In genomic region chr19:18373407-18373891, GRCh38 we compare ENCODE assay signal across 10 cellular contexts. TPM values are rescaled to one million over a fixed set of nuclear protein-coding genes. Genes with fewer than 3 reads are reported as not detected.
DNase-seq lines count a peak whose midpoint lies in the region; ATAC-seq and TF ChIP-seq lines count a peak whose summit lies in the region.
"Had no signal": no experiment of that assay in that cellular context is flagged by ENCODE, and none has a peak within 500 bp of the region (broad histone marks: within the 10 kb centered on the region; RNA-seq: fewer than 3 reads in every experiment).

No MANE protein-coding gene starts in this region.

- H3K9me3 Mint-ChIP-seq in activated CD8-positive, alpha-beta T cell treated with anti-CD3 and anti-CD28 coated beads for 36 hours = no peaks in the 10 kb centered on the region

- no peaks in the 10 kb centered on the region for H3K9me3 ChIP-seq in HUES48 (ENCODE audit: control insufficient read depth, insufficient read depth, low read length)
- no peaks in the 10 kb centered on the region for H3K9me3 ChIP-seq in iPS-20b (ENCODE audit: insufficient read depth, low read depth, low read length)
- no peaks in the 10 kb centered on the region for H3K9me3 ChIP-seq in spleen

- no peaks in the 10 kb centered on the region for H3K36me3 ChIP-seq in HUES48 (ENCODE audit: control insufficient read depth, insufficient read depth, low read length)
- H3K36me3 ChIP-seq in iPS-20b (ENCODE audit: insufficient read depth, low read depth, low read length) = no peaks in the 10 kb centered on the region
- peaks cover 0 to 15% (median 0%) of the 10 kb centered on the region in 6 donors for H3K36me3 ChIP-seq in spleen

- H3K4me3 ChIP-seq in HUES48 (ENCODE audit: low read depth, low read length) = no peak overlapping the region
- no peak overlapping the region for H3K4me3 ChIP-seq in iPS-20b (ENCODE audit: low read length)
- peak overlapping the region in 1 of 8 donors; percentile 44 for H3K4me3 ChIP-seq in spleen

- DNase-seq in activated CD8-positive, alpha-beta T cell treated with anti-CD3 and anti-CD28 coated beads for 36 hours = no peak
- no peak for DNase-seq in spleen
- DNase-seq in AG08396 (ENCODE audit: low spot score) = no peak
- DNase-seq in activated CD4-positive, CD25-positive, alpha-beta regulatory T cell (lab: John Stamatoyannopoulos, UW) = no peak
- DNase-seq in NCI-H345 (lab: John Stamatoyannopoulos, UW) = no peak
- DNase-seq in SKM-1 treated with dmso at 0.1 percent for 144 hours (lab: John Stamatoyannopoulos, UW; ENCODE audit: unreplicated experiment) = no peak

- TF ChIP-seq CTCF in activated CD8-positive, alpha-beta T cell treated with anti-CD3 and anti-CD28 coated beads for 36 hours (IDR thresholded peaks at IDR 0.05) = no peak
- no peak for TF ChIP-seq CTCF in spleen (IDR thresholded peaks at IDR 0.05 in 8 of 11, conservative IDR thresholded peaks at IDR 0.05 in 3 of 11)

- H3K9ac ChIP-seq in HUES48 (ENCODE audit: low read depth, low read length) (peak overlapping the region; percentile 17; the same call in 1 of the 2 replicates), iPS-20b (ENCODE audit: low read depth, low read length) (peak overlapping the region; percentile 61; the same call in 1 of the 2 replicates)

- intact Hi-C loops in activated CD8-positive, alpha-beta T cell treated with anti-CD3 and anti-CD28 coated beads for 36 hours (cut with micrococcal nuclease) = no loop called here
- intact Hi-C loops in spleen (cut with DNase I; ENCODE audit: low total_unique reads) = no loop called here

- H3K36me3 Mint-ChIP-seq in activated CD8-positive, alpha-beta T cell treated with anti-CD3 and anti-CD28 coated beads for 36 hours (ENCODE audit: low read depth) = no peaks in the 10 kb centered on the region

- no peaks in the 10 kb centered on the region for H3K27me3 Mint-ChIP-seq in activated CD8-positive, alpha-beta T cell treated with anti-CD3 and anti-CD28 coated beads for 36 hours

- H3K27ac ChIP-seq in HUES48 (ENCODE audit: low read depth, low read length) (peak overlapping the region; percentile 97), iPS-20b (ENCODE audit: low read length) (peak overlapping the region; percentile 82), spleen (peak overlapping the region; percentile 67 to 88 (median 85))

- no peak for TF ChIP-seq POLR2A in spleen (IDR thresholded peaks at IDR 0.05)

- CTCF ChIA-PET in activated CD8-positive, alpha-beta T cell treated with anti-CD3 and anti-CD28 coated beads for 36 hours (lab: Charles Lee) = interaction anchor here (1.4 kb wide), 2 partner anchors 13 to 15 kb away, joined by 3 to 10 read pairs; partner anchors contain the start of gene GDF15

- H3K4me1 ChIP-seq in HUES48 (ENCODE audit: control insufficient read depth, insufficient read depth, low read length) (peaks cover 14% of the 10 kb centered on the region), iPS-20b (ENCODE audit: insufficient read depth, low read length) (peaks cover 17% of the 10 kb centered on the region; the same call in 1 of the 2 replicates), spleen (peaks cover 17 to 51% (median 28%) of the 10 kb centered on the region in 6 donors)

- H3K27me3 ChIP-seq in HUES48 (ENCODE audit: control insufficient read depth, insufficient read depth, low read length) (no peaks in the 10 kb centered on the region), iPS-20b (ENCODE audit: insufficient read depth, low read length) (no peaks in the 10 kb centered on the region), spleen (replicated peaks in 1 of 7) (no peaks in the 10 kb centered on the region)

- POLR2A ChIA-PET in activated CD8-positive, alpha-beta T cell treated with anti-CD3 and anti-CD28 coated beads for 36 hours (lab: Charles Lee) = no interaction called here

- H3K4me3 Mint-ChIP-seq in activated CD8-positive, alpha-beta T cell treated with anti-CD3 and anti-CD28 coated beads for 36 hours = no peak overlapping the region

- peaks cover 10% of the 10 kb centered on the region for H3K4me1 Mint-ChIP-seq in activated CD8-positive, alpha-beta T cell treated with anti-CD3 and anti-CD28 coated beads for 36 hours (ENCODE audit: low read depth)

- peak overlapping the region; percentile 77 for H3K27ac Mint-ChIP-seq in activated CD8-positive, alpha-beta T cell treated with anti-CD3 and anti-CD28 coated beads for 36 hours

- WGBS in spleen, 5 donors = 38 to 50% (median 40%) methylated on average over 4 of the region's 4 CpGs

- no peak for ATAC-seq in activated CD8-positive, alpha-beta T cell treated with anti-CD3 and anti-CD28 coated beads for 36 hours

RNA-seq across cellular contexts. Expression of gene GDF15, which starts 12.5 kb away (rescaled TPM):
- not detected for total RNA-seq in activated CD8-positive, alpha-beta T cell treated with anti-CD3 and anti-CD28 coated beads for 36 hours
- 10 to 100 TPM in 2 of 7 donors, 1 to 10 TPM in 5; 1.9 to 34.3 (median 4.3) TPM for total RNA-seq in spleen
- polyA plus RNA-seq in spleen = 10 to 100 TPM in 1 of 3 donors, under 1 TPM in 2; 0.77 to 15.9 (median 0.96) TPM

RNA-seq across cellular contexts. Expression of gene LRRC25, which starts 24.0 kb away (rescaled TPM):
- total RNA-seq in activated CD8-positive, alpha-beta T cell treated with anti-CD3 and anti-CD28 coated beads for 36 hours = not detected
- total RNA-seq in spleen = 100 to 1,000 TPM in 3 of 7 donors, 10 to 100 TPM in 4; 82.2 to 164 (median 90.5) TPM
- 10 to 100 TPM; 14.6 to 32.2 (median 16.0) TPM for polyA plus RNA-seq in spleen
- total RNA-seq: glomerular endothelial cell, HT-29 had no signal

RNA-seq across cellular contexts. Expression of gene PGPEP1, which starts 33.1 kb away (rescaled TPM):
- total RNA-seq in activated CD8-positive, alpha-beta T cell treated with anti-CD3 and anti-CD28 coated beads for 36 hours = 10 to 100 TPM; 21.7 to 23.9 TPM
- 10 to 100 TPM; 20.2 to 65.6 (median 45.1) TPM for total RNA-seq in spleen
- polyA plus RNA-seq in spleen = 10 to 100 TPM in 1 of 3 donors, 1 to 10 TPM in 2; 9.3 to 17.3 (median 9.6) TPM

RNA-seq across cellular contexts. Expression of gene SSBP4, which starts 45.7 kb away (rescaled TPM):
- 100 to 1,000 TPM in 1 of 2 experiments, 10 to 100 TPM in 1; 98.2 to 102 TPM for total RNA-seq in activated CD8-positive, alpha-beta T cell treated with anti-CD3 and anti-CD28 coated beads for 36 hours
- 100 to 1,000 TPM in 1 of 7 donors, 10 to 100 TPM in 6; 56.3 to 103 (median 82.4) TPM for total RNA-seq in spleen
- 100 to 1,000 TPM in 1 of 3 donors, 10 to 100 TPM in 2; 80.6 to 143 (median 94.9) TPM for polyA plus RNA-seq in spleen

RNA-seq across cellular contexts. Expression of gene LSM4, which starts 50.6 kb away (rescaled TPM):
- total RNA-seq in activated CD8-positive, alpha-beta T cell treated with anti-CD3 and anti-CD28 coated beads for 36 hours = 100 to 1,000 TPM; 426 to 433 TPM
- 10 to 100 TPM; 55.8 to 86.5 (median 65.1) TPM for total RNA-seq in spleen
- 100 to 1,000 TPM in 2 of 3 donors, 10 to 100 TPM in 1; 91.6 to 192 (median 151) TPM for polyA plus RNA-seq in spleen

Comparison
In these comparisons a context has a peak if more than half of its experiments do, and no peak if none do; other contexts are left out.
1. RNA of gene LRRC25, which starts 24.0 kb away (total RNA-seq): 82.2 to 164 TPM in spleen; not detected in activated CD8-positive, alpha-beta T cell treated with anti-CD3 and anti-CD28 coated beads for 36 hours; every median in the first group is over 10 times any median in the second.
2. Peak in every context shown above with its lines, with median percentiles within 50 percentile points of each other: H3K27ac ChIP-seq.